In the genomic region with DNA sequence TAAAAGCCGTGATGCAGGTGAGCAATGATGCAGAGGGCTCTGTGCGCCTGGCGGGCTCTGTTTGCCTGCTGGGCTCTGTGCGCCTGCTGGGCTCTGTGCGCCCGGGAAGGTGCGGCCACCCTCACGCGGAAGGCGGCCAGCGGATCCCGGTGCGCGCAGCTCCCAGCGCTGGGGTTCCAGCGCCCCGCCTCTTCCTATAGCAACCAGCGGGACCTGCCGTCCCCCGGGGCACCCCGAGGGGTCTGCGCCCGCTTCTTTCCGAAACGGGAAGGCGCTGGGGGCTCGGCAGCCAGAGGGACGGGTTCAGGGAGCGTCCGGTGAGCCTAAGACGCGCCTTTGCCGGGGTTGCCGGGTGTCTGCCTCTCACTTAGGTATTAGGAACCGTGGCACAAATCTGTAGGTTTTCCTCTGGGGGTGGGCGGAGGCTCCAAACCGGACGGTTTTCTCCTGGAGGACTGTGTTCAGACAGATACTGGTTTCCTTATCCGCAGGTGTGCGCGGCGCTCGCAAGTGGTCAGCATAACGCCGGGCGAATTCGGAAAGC, we compare ENCODE assay signal across 1 cellular context.
TF ChIP-seq lines count a peak whose summit lies in the region.

No MANE protein-coding gene starts in this region.

TF ChIP-seq in HepG2, 621 proteins besides CTCF, POLR2A, EP300 and RAD21 (continued from another document and continues in another):
- TF ChIP-seq TOPORS (CRISPR knock-in tag; IDR thresholded peaks at IDR 0.05) (0 out of 2 replicates have a peak, but pooled peaks have one; percentile 39), FOXJ3 (CRISPR knock-in tag; IDR thresholded peaks at IDR 0.05; ENCODE audit: borderline replicate concordance) (no peak), SETDB1 (CRISPR knock-in tag; IDR thresholded peaks at IDR 0.05; ENCODE audit: borderline replicate concordance) (no peak), SP140L (CRISPR knock-in tag; IDR thresholded peaks at IDR 0.05; ENCODE audit: borderline replicate concordance) (no peak), TAF15 (IDR thresholded peaks at IDR 0.05; ENCODE audit: low read depth, low read length, poor library complexity, severe bottlenecking) (no peak), ZBTB20 (CRISPR knock-in tag; IDR thresholded peaks at IDR 0.05; ENCODE audit: borderline replicate concordance, low read depth) (no peak), ZNF775 (CRISPR knock-in tag; IDR thresholded peaks at IDR 0.05; ENCODE audit: borderline replicate concordance) (no peak), ZZZ3 (CRISPR knock-in tag; IDR thresholded peaks at IDR 0.05; ENCODE audit: borderline replicate concordance) (no peak), GABPA (IDR thresholded peaks at IDR 0.05; ENCODE audit: low read depth, low read length) (peak; percentile 41; the same call in 1 of the 2 replicates), GABPA (CRISPR knock-in tag; IDR thresholded peaks at IDR 0.05; ENCODE audit: low read depth) (peak; percentile 32; the same call in 1 of the 2 replicates), ZNF772 (CRISPR knock-in tag; IDR thresholded peaks at IDR 0.05) (no peak), MYC (CRISPR knock-in tag; IDR thresholded peaks at IDR 0.05; ENCODE audit: borderline replicate concordance) (no peak), HDAC2 (CRISPR knock-in tag; IDR thresholded peaks at IDR 0.05) (no peak), POLR2G (IDR thresholded peaks at IDR 0.05; ENCODE audit: low read depth, low read length) (peak; percentile 29), RARA (CRISPR knock-in tag; IDR thresholded peaks at IDR 0.05) (no peak), ZNF749 (CRISPR knock-in tag; IDR thresholded peaks at IDR 0.05; ENCODE audit: borderline replicate concordance) (no peak), ZSCAN29 (CRISPR knock-in tag; conservative IDR thresholded peaks at IDR 0.05) (peak; percentile 48; the same call in 1 of the 2 replicates), ERF (CRISPR knock-in tag; IDR thresholded peaks at IDR 0.05) (no peak), ZNF431 (CRISPR knock-in tag; IDR thresholded peaks at IDR 0.05; ENCODE audit: borderline replicate concordance, low read depth) (no peak), PHF8 (CRISPR knock-in tag; IDR thresholded peaks at IDR 0.05) (peak; percentile 15), ZNF430 (CRISPR knock-in tag; IDR thresholded peaks at IDR 0.05) (0 out of 2 replicates have a peak, but pooled peaks have one; percentile 6), HNRNPLL (IDR thresholded peaks at IDR 0.05; ENCODE audit: low read depth, low read length, poor library complexity, severe bottlenecking) (peak; percentile 77), KMT2A (CRISPR knock-in tag; IDR thresholded peaks at IDR 0.05) (no peak), HOXA7 (CRISPR knock-in tag; IDR thresholded peaks at IDR 0.05) (no peak), ZNF510 (CRISPR knock-in tag; IDR thresholded peaks at IDR 0.05; ENCODE audit: low read depth) (no peak), PTBP1 (IDR thresholded peaks at IDR 0.05; ENCODE audit: low read depth, low read length, poor library complexity, severe bottlenecking) (no peak), ATAD3A (CRISPR knock-in tag; IDR thresholded peaks at IDR 0.05) (no peak), PAF1 (CRISPR knock-in tag; IDR thresholded peaks at IDR 0.05) (no peak), ZNF619 (CRISPR knock-in tag; IDR thresholded peaks at IDR 0.05) (no peak), MLLT10 (CRISPR knock-in tag; IDR thresholded peaks at IDR 0.05) (no peak)
- TF ChIP-seq, protein P1, sequence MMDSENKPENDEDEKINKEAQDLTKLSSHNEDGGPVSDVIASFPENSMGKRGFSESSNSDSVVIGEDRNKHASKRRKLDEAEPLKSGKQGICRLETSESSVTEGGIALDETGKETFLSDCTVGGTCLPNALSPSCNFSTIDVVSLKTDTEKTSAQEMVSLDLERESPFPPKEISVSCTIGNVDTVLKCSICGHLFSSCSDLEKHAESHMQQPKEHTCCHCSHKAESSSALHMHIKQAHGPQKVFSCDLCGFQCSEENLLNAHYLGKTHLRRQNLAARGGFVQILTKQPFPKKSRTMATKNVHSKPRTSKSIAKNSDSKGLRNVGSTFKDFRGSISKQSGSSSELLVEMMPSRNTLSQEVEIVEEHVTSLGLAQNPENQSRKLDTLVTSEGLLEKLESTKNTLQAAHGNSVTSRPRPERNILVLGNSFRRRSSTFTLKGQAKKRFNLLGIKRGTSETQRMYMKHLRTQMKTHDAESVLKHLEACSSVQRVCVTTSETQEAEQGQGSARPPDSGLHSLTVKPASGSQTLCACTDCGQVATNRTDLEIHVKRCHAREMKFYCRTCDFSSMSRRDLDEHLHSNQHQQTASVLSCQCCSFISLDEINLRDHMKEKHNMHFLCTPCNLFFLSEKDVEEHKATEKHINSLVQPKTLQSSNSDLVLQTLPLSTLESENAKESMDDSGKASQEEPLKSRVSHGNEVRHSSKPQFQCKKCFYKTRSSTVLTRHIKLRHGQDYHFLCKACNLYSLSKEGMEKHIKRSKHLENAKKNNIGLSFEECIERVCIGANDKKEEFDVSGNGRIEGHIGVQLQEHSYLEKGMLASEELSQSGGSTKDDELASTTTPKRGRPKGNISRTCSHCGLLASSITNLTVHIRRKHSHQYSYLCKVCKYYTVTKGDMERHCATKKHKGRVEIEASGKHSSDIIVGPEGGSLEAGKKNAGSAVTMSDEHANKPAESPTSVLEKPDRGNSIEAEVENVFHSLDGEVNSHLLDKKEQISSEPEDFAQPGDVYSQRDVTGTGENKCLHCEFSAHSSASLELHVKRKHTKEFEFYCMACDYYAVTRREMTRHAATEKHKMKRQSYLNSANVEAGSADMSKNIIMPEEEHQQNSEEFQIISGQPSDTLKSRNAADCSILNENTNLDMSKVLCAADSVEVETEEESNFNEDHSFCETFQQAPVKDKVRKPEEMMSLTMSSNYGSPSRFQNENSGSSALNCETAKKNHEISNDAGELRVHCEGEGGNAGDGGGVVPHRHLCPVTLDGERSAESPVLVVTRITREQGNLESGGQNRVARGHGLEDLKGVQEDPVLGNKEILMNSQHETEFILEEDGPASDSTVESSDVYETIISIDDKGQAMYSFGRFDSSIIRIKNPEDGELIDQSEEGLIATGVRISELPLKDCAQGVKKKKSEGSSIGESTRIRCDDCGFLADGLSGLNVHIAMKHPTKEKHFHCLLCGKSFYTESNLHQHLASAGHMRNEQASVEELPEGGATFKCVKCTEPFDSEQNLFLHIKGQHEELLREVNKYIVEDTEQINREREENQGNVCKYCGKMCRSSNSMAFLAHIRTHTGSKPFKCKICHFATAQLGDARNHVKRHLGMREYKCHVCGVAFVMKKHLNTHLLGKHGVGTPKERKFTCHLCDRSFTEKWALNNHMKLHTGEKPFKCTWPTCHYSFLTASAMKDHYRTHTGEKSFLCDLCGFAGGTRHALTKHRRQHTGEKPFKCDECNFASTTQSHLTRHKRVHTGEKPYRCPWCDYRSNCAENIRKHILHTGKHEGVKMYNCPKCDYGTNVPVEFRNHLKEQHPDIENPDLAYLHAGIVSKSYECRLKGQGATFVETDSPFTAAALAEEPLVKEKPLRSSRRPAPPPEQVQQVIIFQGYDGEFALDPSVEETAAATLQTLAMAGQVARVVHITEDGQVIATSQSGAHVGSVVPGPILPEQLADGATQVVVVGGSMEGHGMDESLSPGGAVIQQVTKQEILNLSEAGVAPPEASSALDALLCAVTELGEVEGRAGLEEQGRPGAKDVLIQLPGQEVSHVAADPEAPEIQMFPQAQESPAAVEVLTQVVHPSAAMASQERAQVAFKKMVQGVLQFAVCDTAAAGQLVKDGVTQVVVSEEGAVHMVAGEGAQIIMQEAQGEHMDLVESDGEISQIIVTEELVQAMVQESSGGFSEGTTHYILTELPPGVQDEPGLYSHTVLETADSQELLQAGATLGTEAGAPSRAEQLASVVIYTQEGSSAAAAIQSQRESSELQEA (CRISPR knock-in tag; IDR thresholded peaks at IDR 0.05; ENCODE audit: not compliant biosample characterization): no peak
- TF ChIP-seq, protein P2, sequence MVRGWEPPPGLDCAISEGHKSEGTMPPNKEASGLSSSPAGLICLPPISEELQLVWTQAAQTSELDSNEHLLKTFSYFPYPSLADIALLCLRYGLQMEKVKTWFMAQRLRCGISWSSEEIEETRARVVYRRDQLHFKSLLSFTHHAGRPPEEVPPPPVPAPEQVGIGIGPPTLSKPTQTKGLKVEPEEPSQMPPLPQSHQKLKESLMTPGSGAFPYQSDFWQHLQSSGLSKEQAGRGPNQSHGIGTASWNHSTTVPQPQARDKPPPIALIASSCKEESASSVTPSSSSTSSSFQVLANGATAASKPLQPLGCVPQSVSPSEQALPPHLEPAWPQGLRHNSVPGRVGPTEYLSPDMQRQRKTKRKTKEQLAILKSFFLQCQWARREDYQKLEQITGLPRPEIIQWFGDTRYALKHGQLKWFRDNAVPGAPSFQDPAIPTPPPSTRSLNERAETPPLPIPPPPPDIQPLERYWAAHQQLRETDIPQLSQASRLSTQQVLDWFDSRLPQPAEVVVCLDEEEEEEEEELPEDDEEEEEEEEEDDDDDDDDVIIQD (CRISPR knock-in tag; IDR thresholded peaks at IDR 0.05; ENCODE audit: low read depth): no peak
- TF ChIP-seq, protein P3, sequence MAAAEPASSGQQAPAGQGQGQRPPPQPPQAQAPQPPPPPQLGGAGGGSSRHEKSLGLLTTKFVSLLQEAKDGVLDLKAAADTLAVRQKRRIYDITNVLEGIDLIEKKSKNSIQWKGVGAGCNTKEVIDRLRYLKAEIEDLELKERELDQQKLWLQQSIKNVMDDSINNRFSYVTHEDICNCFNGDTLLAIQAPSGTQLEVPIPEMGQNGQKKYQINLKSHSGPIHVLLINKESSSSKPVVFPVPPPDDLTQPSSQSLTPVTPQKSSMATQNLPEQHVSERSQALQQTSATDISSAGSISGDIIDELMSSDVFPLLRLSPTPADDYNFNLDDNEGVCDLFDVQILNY (CRISPR knock-in tag; conservative IDR thresholded peaks at IDR 0.05): no peak
- TF ChIP-seq, protein P4, sequence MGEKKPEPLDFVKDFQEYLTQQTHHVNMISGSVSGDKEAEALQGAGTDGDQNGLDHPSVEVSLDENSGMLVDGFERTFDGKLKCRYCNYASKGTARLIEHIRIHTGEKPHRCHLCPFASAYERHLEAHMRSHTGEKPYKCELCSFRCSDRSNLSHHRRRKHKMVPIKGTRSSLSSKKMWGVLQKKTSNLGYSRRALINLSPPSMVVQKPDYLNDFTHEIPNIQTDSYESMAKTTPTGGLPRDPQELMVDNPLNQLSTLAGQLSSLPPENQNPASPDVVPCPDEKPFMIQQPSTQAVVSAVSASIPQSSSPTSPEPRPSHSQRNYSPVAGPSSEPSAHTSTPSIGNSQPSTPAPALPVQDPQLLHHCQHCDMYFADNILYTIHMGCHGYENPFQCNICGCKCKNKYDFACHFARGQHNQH (CRISPR knock-in tag; IDR thresholded peaks at IDR 0.05): 0 out of 2 replicates have a peak, but pooled peaks have one; percentile 11
- TF ChIP-seq, protein P5, sequence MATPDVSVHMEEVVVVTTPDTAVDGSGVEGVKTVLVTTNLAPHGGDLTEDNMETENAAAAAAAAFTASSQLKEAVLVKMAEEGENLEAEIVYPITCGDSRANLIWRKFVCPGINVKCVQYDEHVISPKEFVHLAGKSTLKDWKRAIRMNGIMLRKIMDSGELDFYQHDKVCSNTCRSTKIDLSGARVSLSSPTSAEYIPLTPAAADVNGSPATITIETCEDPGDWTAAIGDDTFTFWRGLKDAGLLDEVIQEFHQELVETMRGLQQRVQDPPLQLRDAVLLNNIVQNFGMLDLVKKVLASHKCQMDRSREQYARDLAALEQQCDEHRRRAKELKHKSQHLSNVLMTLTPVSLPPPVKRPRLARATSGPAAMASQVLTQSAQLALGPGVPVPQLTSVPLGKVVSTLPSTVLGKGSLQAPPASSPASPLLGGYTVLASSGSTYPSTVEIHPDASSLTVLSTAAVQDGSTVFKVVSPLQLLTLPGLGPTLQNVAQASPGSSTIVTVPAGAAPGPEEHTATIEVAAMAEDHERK (CRISPR knock-in tag; IDR thresholded peaks at IDR 0.05; ENCODE audit: low read depth): no peak
- TF ChIP-seq, protein P6, sequence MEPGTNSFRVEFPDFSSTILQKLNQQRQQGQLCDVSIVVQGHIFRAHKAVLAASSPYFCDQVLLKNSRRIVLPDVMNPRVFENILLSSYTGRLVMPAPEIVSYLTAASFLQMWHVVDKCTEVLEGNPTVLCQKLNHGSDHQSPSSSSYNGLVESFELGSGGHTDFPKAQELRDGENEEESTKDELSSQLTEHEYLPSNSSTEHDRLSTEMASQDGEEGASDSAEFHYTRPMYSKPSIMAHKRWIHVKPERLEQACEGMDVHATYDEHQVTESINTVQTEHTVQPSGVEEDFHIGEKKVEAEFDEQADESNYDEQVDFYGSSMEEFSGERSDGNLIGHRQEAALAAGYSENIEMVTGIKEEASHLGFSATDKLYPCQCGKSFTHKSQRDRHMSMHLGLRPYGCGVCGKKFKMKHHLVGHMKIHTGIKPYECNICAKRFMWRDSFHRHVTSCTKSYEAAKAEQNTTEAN (CRISPR knock-in tag; conservative IDR thresholded peaks at IDR 0.05): no peak
- TF ChIP-seq, protein P7, sequence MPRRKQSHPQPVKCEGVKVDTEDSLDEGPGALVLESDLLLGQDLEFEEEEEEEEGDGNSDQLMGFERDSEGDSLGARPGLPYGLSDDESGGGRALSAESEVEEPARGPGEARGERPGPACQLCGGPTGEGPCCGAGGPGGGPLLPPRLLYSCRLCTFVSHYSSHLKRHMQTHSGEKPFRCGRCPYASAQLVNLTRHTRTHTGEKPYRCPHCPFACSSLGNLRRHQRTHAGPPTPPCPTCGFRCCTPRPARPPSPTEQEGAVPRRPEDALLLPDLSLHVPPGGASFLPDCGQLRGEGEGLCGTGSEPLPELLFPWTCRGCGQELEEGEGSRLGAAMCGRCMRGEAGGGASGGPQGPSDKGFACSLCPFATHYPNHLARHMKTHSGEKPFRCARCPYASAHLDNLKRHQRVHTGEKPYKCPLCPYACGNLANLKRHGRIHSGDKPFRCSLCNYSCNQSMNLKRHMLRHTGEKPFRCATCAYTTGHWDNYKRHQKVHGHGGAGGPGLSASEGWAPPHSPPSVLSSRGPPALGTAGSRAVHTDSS (CRISPR knock-in tag; conservative IDR thresholded peaks at IDR 0.05): no peak
- TF ChIP-seq, protein P8, sequence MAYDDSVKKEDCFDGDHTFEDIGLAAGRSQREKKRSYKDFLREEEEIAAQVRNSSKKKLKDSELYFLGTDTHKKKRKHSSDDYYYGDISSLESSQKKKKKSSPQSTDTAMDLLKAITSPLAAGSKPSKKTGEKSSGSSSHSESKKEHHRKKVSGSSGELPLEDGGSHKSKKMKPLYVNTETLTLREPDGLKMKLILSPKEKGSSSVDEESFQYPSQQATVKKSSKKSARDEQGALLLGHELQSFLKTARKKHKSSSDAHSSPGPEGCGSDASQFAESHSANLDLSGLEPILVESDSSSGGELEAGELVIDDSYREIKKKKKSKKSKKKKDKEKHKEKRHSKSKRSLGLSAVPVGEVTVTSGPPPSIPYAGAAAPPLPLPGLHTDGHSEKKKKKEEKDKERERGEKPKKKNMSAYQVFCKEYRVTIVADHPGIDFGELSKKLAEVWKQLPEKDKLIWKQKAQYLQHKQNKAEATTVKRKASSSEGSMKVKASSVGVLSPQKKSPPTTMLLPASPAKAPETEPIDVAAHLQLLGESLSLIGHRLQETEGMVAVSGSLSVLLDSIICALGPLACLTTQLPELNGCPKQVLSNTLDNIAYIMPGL (CRISPR knock-in tag; IDR thresholded peaks at IDR 0.05; ENCODE audit: borderline replicate concordance in 1 of 2, low read depth in 1 of 2): peak in 1 of 2 experiments; percentile 14; a peak in 1 of 4 replicates
